ENCODE assay signal across 8 cellular contexts in genomic region chr9:36102742-36103495, GRCh38. TPM values are rescaled to one million over a fixed set of nuclear protein-coding genes. Genes with fewer than 3 reads are reported as not detected.
DNase-seq lines count a peak whose midpoint lies in the region; ATAC-seq and TF ChIP-seq lines count a peak whose summit lies in the region.

No MANE protein-coding gene starts in this region.

- ATAC-seq in HG03354 (IDR thresholded peaks at IDR 0.05; ENCODE audit: poor library complexity, severe bottlenecking, unreplicated experiment) (peak; percentile 77), lower lobe of right lung (peak; percentile 95 to 98), GM21825 (IDR thresholded peaks at IDR 0.05; ENCODE audit: unreplicated experiment) (no peak)

- peaks cover 2% of the 10 kb centered on the region for H3K36me3 ChIP-seq in lower lobe of right lung

- intact Hi-C loops in dorsolateral prefrontal cortex (cut with DNase I) = loop anchor here (1.0 to 5.0 kb wide), 5 partner anchors 34 to 96 kb away; partner anchors contain the start of gene GLIPR2 (in 1 of the 2)
- intact Hi-C loops in lower lobe of right lung (cut with DNase I) = loop anchor here (5.0 kb wide), 1 partner anchor 64 kb away; the partner anchor contains the start of gene CCIN

- H3K4me3 ChIP-seq in dorsolateral prefrontal cortex (no peak overlapping the region), lower lobe of right lung (no peak overlapping the region)

- no peaks in the 10 kb centered on the region for H3K27me3 ChIP-seq in dorsolateral prefrontal cortex
- no peaks in the 10 kb centered on the region for H3K27me3 ChIP-seq in lower lobe of right lung (ENCODE audit: low read depth)

- TF ChIP-seq CTCF in GM10266 (IDR thresholded peaks at IDR 0.05; ENCODE audit: control insufficient read depth, insufficient read depth, low read depth, missing control alignments) (peak; percentile 94), dorsolateral prefrontal cortex (IDR thresholded peaks at IDR 0.05 in 54 of 56, conservative IDR thresholded peaks at IDR 0.05 in 2 of 56; ENCODE audit: low read depth in 1 of 56, partially characterized antibody in 56 of 56) (peak; percentile 67 to 90 (median 82)), lower lobe of right lung (IDR thresholded peaks at IDR 0.05) (peak; percentile 90)

- H3K4me1 ChIP-seq in lower lobe of right lung = peaks cover 9% of the 10 kb centered on the region

- DNase-seq in GM10266 (ENCODE audit: extremely low spot score) (peak; percentile 71), NCI-H748 (lab: John Stamatoyannopoulos, UW; ENCODE audit: unreplicated experiment) (peak; percentile 81), dorsolateral prefrontal cortex (peak; percentile 74 to 92 (median 82)), lower lobe of right lung (peak; percentile 90)
- DNase-seq in activated CD4-positive, alpha-beta T cell treated with anti-CD3 and anti-CD28 coated beads, Interleukin-2, amount 50 U/mL, for 24 hours (ENCODE audit: low read depth in 1 of 2, low spot score in 1 of 2) = peak; percentile 71 to 79
- DNase-seq in stimulated activated CD8-positive, alpha-beta memory T cell treated with anti-CD3 and anti-CD28 coated beads, Interleukin-15, amount 100 ng/mL, for 1 hour (ENCODE audit: low read depth) = peak; percentile 89

- H3K27ac ChIP-seq in dorsolateral prefrontal cortex (peak overlapping the region in 27 of 59 donors; percentile 4 to 69 (median 37)), lower lobe of right lung (no peak overlapping the region)

- no peaks in the 10 kb centered on the region for H3K9me3 ChIP-seq in lower lobe of right lung

RNA-seq across cellular contexts. Expression of gene GLIPR2, which starts 33.6 kb away (rescaled TPM):
- 10 to 100 TPM in 75 of 120 experiments, 1 to 10 TPM in 45; 4.1 to 41.0 (median 11.6) TPM for total RNA-seq in dorsolateral prefrontal cortex
- 108 TPM for total RNA-seq in lower lobe of right lung
